Comparison of ENCODE assay signal across 23 cellular contexts in genomic region chr2:219049282-219049681, GRCh38. TPM values are rescaled to one million over a fixed set of nuclear protein-coding genes. Genes with fewer than 3 reads are reported as not detected.
"Had no signal": no experiment of that assay in that cellular context is flagged by ENCODE, and none has a peak within 500 bp of the region (broad histone marks: within the 10 kb centered on the region; RNA-seq: fewer than 3 reads in every experiment).

No MANE protein-coding gene starts in this region.

- DNase-seq: activated CD4-positive, alpha-beta T cell treated with anti-CD3 and anti-CD28 coated beads, Interleukin-2, amount 50 U/mL, for 1 hour; activated CD8-positive, alpha-beta memory T cell treated with anti-CD3 and anti-CD28 coated beads for 24 hours; activated naive CD4-positive, alpha-beta T cell treated with Interleukin-2 at 50 U/mL for 16 hours; activated naive CD8-positive, alpha-beta T cell treated with anti-CD3 and anti-CD28 coated beads, Interleukin-2, amount 50 U/mL, for 24 hours; aorta; heart right ventricle; naive thymus-derived CD4-positive, alpha-beta T cell; posterior cingulate gyrus; stimulated activated CD4-positive, alpha-beta T cell treated with anti-CD3 and anti-CD28 coated beads, Interleukin-4, amount 100 ng/mL, for 4 hours; stimulated activated CD8-positive, alpha-beta memory T cell treated with anti-CD3 and anti-CD28 coated beads, Interleukin-4, amount 100 ng/mL, for 48 hours; stimulated activated naive CD4-positive, alpha-beta T cell treated with Interleukin-2 at 50 U/mL for 16 hours; transverse colon had no signal

- H3K27ac Mint-ChIP-seq: activated naive CD8-positive, alpha-beta T cell treated with anti-CD3 and anti-CD28 coated beads, Interleukin-2, amount 50 U/mL, for 24 hours; activated T-helper 1 cell treated with anti-CD3 and anti-CD28 coated beads, Interleukin-12 subunit alpha, Interleukin-12 subunit beta, Interleukin-2, Interleukin-4 antibody, amounts not matched to agents 30 ng/mL and 10 ng/mL and 1 ng/mL, durations not matched to agents 14 hours and 24 hours and 36 hours; naive thymus-derived CD4-positive, alpha-beta T cell had no signal

- H3K9me3 ChIP-seq: heart right ventricle, neutrophil, transverse colon had no signal

- H3K4me3 Mint-ChIP-seq: activated naive CD8-positive, alpha-beta T cell treated with anti-CD3 and anti-CD28 coated beads, Interleukin-2, amount 50 U/mL, for 24 hours; activated T-helper 1 cell treated with anti-CD3 and anti-CD28 coated beads, Interleukin-12 subunit alpha, Interleukin-12 subunit beta, Interleukin-2, Interleukin-4 antibody, amounts not matched to agents 30 ng/mL and 10 ng/mL and 1 ng/mL, durations not matched to agents 14 hours and 24 hours and 36 hours; naive thymus-derived CD4-positive, alpha-beta T cell had no signal

- H3K4me1 ChIP-seq: heart right ventricle, transverse colon had no signal

- H3K27ac ChIP-seq: epithelial cell of prostate, heart right ventricle, neutrophil, skin epidermis, transverse colon had no signal

- H3K4me3 ChIP-seq: heart right ventricle, lung, skin epidermis, transverse colon had no signal

- H3K36me3 Mint-ChIP-seq: naive thymus-derived CD4-positive, alpha-beta T cell had no signal

- H3K9me3 Mint-ChIP-seq: activated naive CD8-positive, alpha-beta T cell treated with anti-CD3 and anti-CD28 coated beads, Interleukin-2, amount 50 U/mL, for 24 hours; activated T-helper 1 cell treated with anti-CD3 and anti-CD28 coated beads, Interleukin-12 subunit alpha, Interleukin-12 subunit beta, Interleukin-2, Interleukin-4 antibody, amounts not matched to agents 30 ng/mL and 10 ng/mL and 1 ng/mL, durations not matched to agents 14 hours and 24 hours and 36 hours had no signal

- ATAC-seq: activated naive CD8-positive, alpha-beta T cell treated with anti-CD3 and anti-CD28 coated beads, Interleukin-2, amount 50 U/mL, for 24 hours; heart right ventricle had no signal

- H3K36me3 ChIP-seq: heart right ventricle, neutrophil, transverse colon had no signal

- H3K4me1 Mint-ChIP-seq: activated naive CD8-positive, alpha-beta T cell treated with anti-CD3 and anti-CD28 coated beads, Interleukin-2, amount 50 U/mL, for 24 hours; naive thymus-derived CD4-positive, alpha-beta T cell had no signal

RNA-seq across cellular contexts. Expression of gene CFAP65, which starts 8.0 kb away (rescaled TPM):
- total RNA-seq: activated T-helper 1 cell treated with anti-CD3 and anti-CD28 coated beads, Interleukin-12 subunit alpha, Interleukin-12 subunit beta, Interleukin-2, Interleukin-4 antibody, amounts not matched to agents 30 ng/mL and 10 ng/mL and 1 ng/mL, durations not matched to agents 14 hours and 24 hours and 36 hours; aorta; bronchial epithelial cell; chondrocyte; dermis microvascular lymphatic vessel endothelial cell; fibroblast of lung; heart right ventricle; naive thymus-derived CD4-positive, alpha-beta T cell; T-helper 2 cell treated with Interferon-gamma antibody and Interleukin-4, amounts not matched to agents 100 ng/mL and 5 ng/mL, for 36 hours had no signal
- polyA plus RNA-seq: fibroblast of lung; heart right ventricle; naive thymus-derived CD4-positive, alpha-beta T cell had no signal

RNA-seq across cellular contexts. Expression of gene IHH, which starts 11.4 kb away (rescaled TPM):
- total RNA-seq: activated T-helper 1 cell treated with anti-CD3 and anti-CD28 coated beads, Interleukin-12 subunit alpha, Interleukin-12 subunit beta, Interleukin-2, Interleukin-4 antibody, amounts not matched to agents 30 ng/mL and 10 ng/mL and 1 ng/mL, durations not matched to agents 14 hours and 24 hours and 36 hours; aorta; bronchial epithelial cell; chondrocyte; fibroblast of lung had no signal
- polyA plus RNA-seq: fibroblast of lung; naive thymus-derived CD4-positive, alpha-beta T cell had no signal

RNA-seq across cellular contexts. Expression of gene CRYBA2, which starts 56.1 kb away (rescaled TPM):
- total RNA-seq: aorta; bronchial epithelial cell; chondrocyte; dermis microvascular lymphatic vessel endothelial cell; fibroblast of lung; frontal cortex; heart right ventricle; lung; naive thymus-derived CD4-positive, alpha-beta T cell; T-helper 2 cell treated with Interferon-gamma antibody and Interleukin-4, amounts not matched to agents 100 ng/mL and 5 ng/mL, for 36 hours had no signal
- polyA plus RNA-seq: aorta; fibroblast of lung; heart right ventricle; naive thymus-derived CD4-positive, alpha-beta T cell had no signal
